In genomic region chr2:189157939-189158338, GRCh38 we compare ENCODE assay signal across 1 cellular context.
TF ChIP-seq lines count a peak whose summit lies in the region.

No MANE protein-coding gene starts in this region.

TF ChIP-seq in IMR-90, 13 proteins besides CTCF, POLR2A, EP300 and RAD21 (continued from another document):
- TF ChIP-seq RFX5 (IDR thresholded peaks at IDR 0.05; ENCODE audit: low read depth, low read length) = no peak
